Comparison of ENCODE assay signal across 9 cellular contexts in genomic region chr22:23787600-23787896, GRCh38. TPM values are rescaled to one million over a fixed set of nuclear protein-coding genes. Genes with fewer than 3 reads are reported as not detected.
DNase-seq lines count a peak whose midpoint lies in the region; ATAC-seq and TF ChIP-seq lines count a peak whose summit lies in the region.
"Had no signal": no experiment of that assay in that cellular context is flagged by ENCODE, and none has a peak within 500 bp of the region (broad histone marks: within the 10 kb centered on the region; RNA-seq: fewer than 3 reads in every experiment).

No MANE protein-coding gene starts in this region.

- no peak overlapping the region for H2AK5ac ChIP-seq in H9 (ENCODE audit: insufficient read length, low read length)

- H4K91ac ChIP-seq in H9 (ENCODE audit: insufficient read length, low read depth, low read length) = no peak overlapping the region

- H3K27me3 Mint-ChIP-seq in H9 (ENCODE audit: low read depth) = no peaks in the 10 kb centered on the region
- no peaks in the 10 kb centered on the region for H3K27me3 Mint-ChIP-seq in activated naive CD8-positive, alpha-beta T cell treated with anti-CD3 and anti-CD28 coated beads, Interleukin-2, amount 50 U/mL, for 24 hours

- H3K23me2 ChIP-seq in H9 (ENCODE audit: insufficient read length, low read depth, low read length, poor library complexity, severe bottlenecking) = peaks cover 2% of the 10 kb centered on the region

- H4K5ac ChIP-seq in H9 (ENCODE audit: insufficient read length, low read depth, low read length) = no peak overlapping the region

- ATAC-seq in activated naive CD8-positive, alpha-beta T cell treated with anti-CD3 and anti-CD28 coated beads, Interleukin-2, amount 50 U/mL, for 24 hours = peak; percentile 15
- ATAC-seq in lower lobe of right lung (no peak), GM21825 (IDR thresholded peaks at IDR 0.05; ENCODE audit: unreplicated experiment) (no peak)

- H3K4ac ChIP-seq in H9 (ENCODE audit: low read depth, low read length) = no peak overlapping the region

- peak overlapping the region; percentile 78 to 88 (median 83); a peak in 6 of 7 replicates for H3K27ac Mint-ChIP-seq in H9
- H3K27ac Mint-ChIP-seq in activated naive CD8-positive, alpha-beta T cell treated with anti-CD3 and anti-CD28 coated beads, Interleukin-2, amount 50 U/mL, for 24 hours = peak overlapping the region; percentile 88

- peaks cover 23% of the 10 kb centered on the region for H3K36me3 ChIP-seq in lower lobe of right lung

- no peak overlapping the region for H3K56ac ChIP-seq in H9 (ENCODE audit: insufficient read length, low read depth, low read length)

- peak overlapping the region; percentile 88 to 95 for H3K4me3 Mint-ChIP-seq in H9
- peak overlapping the region; percentile 92 for H3K4me3 Mint-ChIP-seq in activated naive CD8-positive, alpha-beta T cell treated with anti-CD3 and anti-CD28 coated beads, Interleukin-2, amount 50 U/mL, for 24 hours

- H3K9me3 ChIP-seq in H9 (ENCODE audit: control insufficient read depth, low read depth, low read length) (no peaks in the 10 kb centered on the region), lower lobe of right lung (no peaks in the 10 kb centered on the region)

- peaks cover 2% of the 10 kb centered on the region; the same call in 1 of the 2 replicates for H3K4me1 ChIP-seq in H9 (ENCODE audit: insufficient read depth, low read length)
- H3K4me1 ChIP-seq in lower lobe of right lung = peaks cover 35% of the 10 kb centered on the region

- no peak overlapping the region for H3K18ac ChIP-seq in H9 (ENCODE audit: insufficient read length, low read depth, low read length)

- H2BK15ac ChIP-seq in H9 (ENCODE audit: low read depth, low read length) = no peak overlapping the region

- no peak overlapping the region for H2BK12ac ChIP-seq in H9 (ENCODE audit: insufficient read length, low read depth, low read length)

- peak overlapping the region; percentile 55 for H3K4me3 ChIP-seq in AG09309 (ENCODE audit: control insufficient read depth, low read depth, low read length)
- H3K4me3 ChIP-seq in lower lobe of right lung = peak overlapping the region; percentile 78

- H3K23ac ChIP-seq in H9 (ENCODE audit: insufficient read length, low read depth, low read length) = no peak overlapping the region

- H2BK120ac ChIP-seq in H9 (ENCODE audit: low read depth, low read length, poor library complexity, severe bottlenecking) = no peak overlapping the region

- no peaks in the 10 kb centered on the region for H3K79me1 ChIP-seq in H9 (ENCODE audit: insufficient read depth, low read depth, low read length, poor library complexity, severe bottlenecking)

- H3K4me1 Mint-ChIP-seq in H9 = peaks cover 22 to 30% of the 10 kb centered on the region in 2 experiments
- peaks cover 41% of the 10 kb centered on the region for H3K4me1 Mint-ChIP-seq in activated naive CD8-positive, alpha-beta T cell treated with anti-CD3 and anti-CD28 coated beads, Interleukin-2, amount 50 U/mL, for 24 hours

- peaks cover 2 to 17% (median 16%) of the 10 kb centered on the region in 3 experiments; a peak in 6 of 7 replicates for H3K36me3 Mint-ChIP-seq in H9 (ENCODE audit: insufficient read depth in 1 of 3, low read depth in 3 of 3)
- H3K36me3 Mint-ChIP-seq in activated naive CD8-positive, alpha-beta T cell treated with anti-CD3 and anti-CD28 coated beads, Interleukin-2, amount 50 U/mL, for 24 hours (ENCODE audit: low read depth) = peaks cover 2% of the 10 kb centered on the region

- H4K20me1 ChIP-seq in H9 (ENCODE audit: control insufficient read depth, insufficient read depth, insufficient read length) = no peaks in the 10 kb centered on the region

- no peak overlapping the region for H4K8ac ChIP-seq in H9 (replicated peaks; ENCODE audit: insufficient read length, low read depth, low read length)

- peak overlapping the region; percentile 75 for H3K9ac ChIP-seq in H9 (ENCODE audit: extremely low read depth, insufficient read length, low read length)

- no peak overlapping the region for H3T11ph ChIP-seq in H9 (ENCODE audit: low read length)

- no peak overlapping the region for H3K14ac ChIP-seq in H9 (ENCODE audit: insufficient read depth, low read length)

- no CpG with 5 or more reads among the region's 5 CpGs for WGBS in H9 (ENCODE audit: extremely low coverage, insufficient read length, low lambda C conversion rate)

- intact Hi-C loops in lower lobe of right lung (cut with DNase I) = no loop called here

- H3K4me2 ChIP-seq in H9 (ENCODE audit: insufficient read depth, insufficient read length, low read length) = peak overlapping the region; percentile 70

- H2BK5ac ChIP-seq in H9 (ENCODE audit: insufficient read length, low read length) = no peak overlapping the region

- H3K9me3 Mint-ChIP-seq in H9 = no peaks in the 10 kb centered on the region
- no peaks in the 10 kb centered on the region for H3K9me3 Mint-ChIP-seq in activated naive CD8-positive, alpha-beta T cell treated with anti-CD3 and anti-CD28 coated beads, Interleukin-2, amount 50 U/mL, for 24 hours

- H3K27ac ChIP-seq in H9 (ENCODE audit: insufficient read length, low read depth, low read length) = no peak overlapping the region
- H3K27ac ChIP-seq in lower lobe of right lung = peak overlapping the region; percentile 99

- DNase-seq in AG09309 (ENCODE audit: low read depth) = no peak
- DNase-seq in H9 = no peak
- no peak for DNase-seq in activated naive CD8-positive, alpha-beta T cell treated with anti-CD3 and anti-CD28 coated beads, Interleukin-2, amount 50 U/mL, for 24 hours
- no peak for DNase-seq in lower lobe of right lung
- DNase-seq in SHP77 (lab: John Stamatoyannopoulos, UW) = no peak
- no peak for DNase-seq in NAMALWA (ENCODE audit: low spot score)
- no peak for DNase-seq in NCI-H774 (lab: John Stamatoyannopoulos, UW)

- H2AFZ ChIP-seq in H9 (ENCODE audit: low read length) = no peak overlapping the region

- H3K79me2 ChIP-seq in H9 (ENCODE audit: insufficient read depth, low read length) = peaks cover 16% of the 10 kb centered on the region; the same call in 1 of the 2 replicates

- H3K27me3 ChIP-seq in H9 (ENCODE audit: insufficient read depth, low read length) (no peaks in the 10 kb centered on the region), lower lobe of right lung (ENCODE audit: low read depth) (no peaks in the 10 kb centered on the region)

- H2BK20ac ChIP-seq in H9 (ENCODE audit: low read depth, low read length, poor library complexity, severe bottlenecking) = no peak overlapping the region

- no peak for TF ChIP-seq CTCF in AG09309 (IDR thresholded peaks at IDR 0.05; ENCODE audit: control insufficient read depth, insufficient read depth, low read depth, low read length, missing control alignments)
- TF ChIP-seq CTCF in H9 (conservative IDR thresholded peaks at IDR 0.05) = no peak
- no peak for TF ChIP-seq CTCF in lower lobe of right lung (IDR thresholded peaks at IDR 0.05)

RNA-seq across cellular contexts. Expression of gene SMARCB1, which starts 0.8 kb away (rescaled TPM):
- 132 and 136 TPM in 2 replicates for total RNA-seq in H9 (2021)
- 61.3 TPM for total RNA-seq in lower lobe of right lung

RNA-seq across cellular contexts. Expression of gene MMP11, which starts 14.9 kb away (rescaled TPM):
- total RNA-seq in H9 (2021) (4.9 and 5.3 TPM in 2 replicates), lower lobe of right lung (1.9 TPM)

RNA-seq across cellular contexts. Expression of gene CHCHD10, which starts 19.8 kb away (rescaled TPM):
- total RNA-seq in H9 (2021) (47.5 and 53.7 TPM in 2 replicates), lower lobe of right lung (114 TPM)

RNA-seq across cellular contexts. Expression of gene C22orf15, which starts 24.8 kb away (rescaled TPM):
- total RNA-seq in H9 (2021) (0.81 and 1.8 TPM in 2 replicates), lower lobe of right lung (5.9 TPM)

RNA-seq across cellular contexts. Expression of gene VPREB3, which starts 33.3 kb away (rescaled TPM):
- total RNA-seq in H9 (2021) (0.50 TPM in 2 replicates), lower lobe of right lung (not detected)
- total RNA-seq: lung microvascular endothelial cell had no signal
